7 cellular contexts compared by ENCODE assay signal in the genomic region with DNA sequence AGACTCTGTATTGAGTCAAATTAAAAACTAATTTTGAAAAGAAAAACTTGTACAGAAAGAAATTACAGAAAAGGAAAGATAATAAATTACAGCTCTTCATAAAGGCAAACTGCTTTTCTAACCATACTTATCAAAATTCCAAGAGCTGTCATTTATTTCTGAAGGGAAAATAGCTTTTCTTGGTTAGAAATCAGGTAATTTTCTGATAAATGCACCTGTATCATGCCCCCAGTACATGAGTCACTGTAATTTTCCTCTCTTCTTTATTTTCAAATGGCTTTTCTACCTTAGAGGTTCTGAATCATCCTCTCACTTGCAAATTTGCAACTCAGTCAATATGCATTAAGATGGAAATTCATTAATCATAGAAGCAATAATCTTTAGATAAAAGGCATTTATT.
"Had no signal": no experiment of that assay in that cellular context is flagged by ENCODE, and none has a peak within 500 bp of the region (broad histone marks: within the 10 kb centered on the region; RNA-seq: fewer than 3 reads in every experiment).

No MANE protein-coding gene starts in this region.

- ATAC-seq: GM23338 had no signal

- DNase-seq: H9, HCEC 1CT, IMR-90 had no signal

- H3K4me3 ChIP-seq: GM23338 had no signal

- FAIRE-seq: H1, H54, HTR-8/SVneo had no signal
